In genomic region chr2:129796216-129796615, GRCh38 we compare ENCODE assay signal across 23 cellular contexts.
"Had no signal": no experiment of that assay in that cellular context is flagged by ENCODE, and none has a peak within 500 bp of the region (broad histone marks: within the 10 kb centered on the region; RNA-seq: fewer than 3 reads in every experiment).

No MANE protein-coding gene starts in this region.

- ATAC-seq: effector memory CD8-positive, alpha-beta T cell; gastrocnemius medialis; left lobe of liver; natural killer cell; psoas muscle; right cardiac atrium; stimulated activated effector memory CD8-positive, alpha-beta T cell treated with anti-CD3 and anti-CD28 coated beads, Interleukin-12 subunit alpha, Interleukin-12 subunit beta, amount 100 ng/mL, for 72 hours; stimulated activated naive CD8-positive, alpha-beta T cell treated with anti-CD3 and anti-CD28 coated beads, Interleukin-15, Interleukin-2, amounts not matched to agents 100 U/mL and 50 U/mL, for 24 hours had no signal

- H3K4me1 Mint-ChIP-seq: memory B cell; natural killer cell; stimulated activated effector memory CD8-positive, alpha-beta T cell treated with anti-CD3 and anti-CD28 coated beads, Interleukin-12 subunit alpha, Interleukin-12 subunit beta, amount 100 ng/mL, for 72 hours had no signal

- H3K27ac Mint-ChIP-seq: dendritic cell treated with granulocyte-macrophage colony-stimulating factor and Interleukin-4, amounts not matched to agents 40 ng/mL and 50 ng/mL, for 4 days; effector memory CD8-positive, alpha-beta T cell; memory B cell; natural killer cell; stimulated activated effector memory CD8-positive, alpha-beta T cell treated with anti-CD3 and anti-CD28 coated beads, Interleukin-12 subunit alpha, Interleukin-12 subunit beta, amount 100 ng/mL, for 72 hours; type B pancreatic cell had no signal

- H3K4me1 ChIP-seq: gastrocnemius medialis, psoas muscle, sigmoid colon, testis, tibial artery had no signal

- H3K9me3 ChIP-seq: gastrocnemius medialis, ovary, psoas muscle, sigmoid colon, testis, tibial artery had no signal

- H3K9me3 Mint-ChIP-seq: dendritic cell treated with granulocyte-macrophage colony-stimulating factor and Interleukin-4, amounts not matched to agents 40 ng/mL and 50 ng/mL, for 4 days; effector memory CD8-positive, alpha-beta T cell; memory B cell; natural killer cell; stimulated activated effector memory CD8-positive, alpha-beta T cell treated with anti-CD3 and anti-CD28 coated beads, Interleukin-12 subunit alpha, Interleukin-12 subunit beta, amount 100 ng/mL, for 72 hours; type B pancreatic cell had no signal

- H3K36me3 ChIP-seq: gastrocnemius medialis, ovary, sigmoid colon, tibial artery had no signal

- H3K36me3 Mint-ChIP-seq: memory B cell; natural killer cell; stimulated activated effector memory CD8-positive, alpha-beta T cell treated with anti-CD3 and anti-CD28 coated beads, Interleukin-12 subunit alpha, Interleukin-12 subunit beta, amount 100 ng/mL, for 72 hours; type B pancreatic cell had no signal

- H3K4me3 Mint-ChIP-seq: dendritic cell treated with granulocyte-macrophage colony-stimulating factor and Interleukin-4, amounts not matched to agents 40 ng/mL and 50 ng/mL, for 4 days; effector memory CD8-positive, alpha-beta T cell; memory B cell; natural killer cell; stimulated activated effector memory CD8-positive, alpha-beta T cell treated with anti-CD3 and anti-CD28 coated beads, Interleukin-12 subunit alpha, Interleukin-12 subunit beta, amount 100 ng/mL, for 72 hours; type B pancreatic cell had no signal

- H3K27me3 ChIP-seq: gastrocnemius medialis, ovary, sigmoid colon, testis had no signal

- DNase-seq: cerebellar nuclear complex; effector memory CD8-positive, alpha-beta T cell; foreskin fibroblast; gastrocnemius medialis; kidney; natural killer cell; occipital lobe; ovary; psoas muscle; right cardiac atrium; sigmoid colon; stimulated activated CD4-positive, alpha-beta T cell treated with anti-CD3 and anti-CD28 coated beads, Interleukin-2, amount 100 ng/mL, for 24 hours; stimulated activated CD4-positive, alpha-beta T cell treated with anti-CD3 and anti-CD28 coated beads, Interleukin-4, amount 100 ng/mL, for 24 hours; stimulated activated naive CD8-positive, alpha-beta T cell treated with anti-CD3 and anti-CD28 coated beads, Interleukin-15, Interleukin-2, amounts not matched to agents 100 U/mL and 50 U/mL, for 24 hours; substantia nigra; testis; tibial artery had no signal

- H3K27ac ChIP-seq: gastrocnemius medialis, ovary, psoas muscle, sigmoid colon, testis, tibial artery had no signal

- H3K4me3 ChIP-seq: gastrocnemius medialis, lung, ovary, psoas muscle, sigmoid colon, testis, tibial artery had no signal
